Comparison of ENCODE assay signal across 8 cellular contexts in the genomic region with DNA sequence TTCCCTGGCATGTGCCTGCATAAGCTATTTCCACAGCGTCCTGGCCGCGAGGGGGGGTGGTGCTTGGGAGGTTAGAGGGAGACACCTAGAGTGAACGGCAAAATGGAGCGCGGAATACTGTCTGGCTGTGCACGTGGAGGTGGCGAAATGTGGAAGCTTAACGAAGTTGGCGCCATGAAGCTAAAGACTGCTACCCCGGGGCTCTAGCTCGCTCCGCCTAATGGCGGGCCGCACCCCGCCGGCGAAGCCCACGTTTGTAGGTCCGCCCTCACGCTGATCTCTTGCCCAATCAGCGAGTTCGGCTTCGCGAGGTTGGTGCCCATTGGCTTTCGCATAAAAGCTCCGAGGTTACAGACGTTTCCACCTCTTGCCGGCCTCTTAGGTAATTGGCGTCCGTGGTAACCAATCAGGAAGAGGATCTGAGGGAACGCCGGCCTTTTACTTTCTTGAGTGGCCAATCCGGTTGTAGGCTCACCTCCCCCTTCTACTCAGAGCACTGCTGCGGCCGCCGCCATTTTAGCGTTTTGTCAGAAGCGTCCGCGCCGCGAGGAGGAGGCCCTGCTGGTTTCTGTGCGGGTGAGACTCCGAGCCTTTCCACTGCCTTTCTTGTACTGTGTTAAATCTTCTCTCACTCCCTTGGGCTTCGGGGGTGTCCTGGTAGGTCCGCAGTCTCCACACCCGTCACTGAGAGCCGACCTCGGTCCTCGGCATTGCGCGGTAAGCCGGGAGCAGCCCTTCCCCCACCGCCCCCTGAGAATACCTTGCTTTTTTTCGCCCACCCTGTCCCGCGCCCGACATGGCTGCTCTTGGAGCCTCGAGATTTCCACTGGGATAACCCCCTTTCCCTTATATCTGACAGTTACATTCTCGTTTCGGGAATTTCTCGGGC. TPM values are rescaled to one million over a fixed set of nuclear protein-coding genes. Genes with fewer than 3 reads are reported as not detected.
DNase-seq lines count a peak whose midpoint lies in the region; ATAC-seq, FAIRE-seq and TF ChIP-seq lines count a peak whose summit lies in the region.

A gene with protein sequence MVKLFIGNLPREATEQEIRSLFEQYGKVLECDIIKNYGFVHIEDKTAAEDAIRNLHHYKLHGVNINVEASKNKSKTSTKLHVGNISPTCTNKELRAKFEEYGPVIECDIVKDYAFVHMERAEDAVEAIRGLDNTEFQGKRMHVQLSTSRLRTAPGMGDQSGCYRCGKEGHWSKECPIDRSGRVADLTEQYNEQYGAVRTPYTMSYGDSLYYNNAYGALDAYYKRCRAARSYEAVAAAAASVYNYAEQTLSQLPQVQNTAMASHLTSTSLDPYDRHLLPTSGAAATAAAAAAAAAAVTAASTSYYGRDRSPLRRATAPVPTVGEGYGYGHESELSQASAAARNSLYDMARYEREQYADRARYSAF (plus strand): TSS at position 527 of the 889 bp plus-strand sequence. CDS start 1,009 bp downstream, outside the sequence.

- H3K9me3 Mint-ChIP-seq in T-cell = no peaks in the 10 kb centered on the region

- peaks cover 26% of the 10 kb centered on the region for H3K79me2 ChIP-seq in trophoblast cell (ENCODE audit: control insufficient read depth, insufficient read depth, low read length, poor library complexity)

- TF ChIP-seq CTCF in transverse colon (IDR thresholded peaks at IDR 0.05) = peak in 3 of 5 experiments; percentile 11 to 32 (median 25)

- no peaks in the 10 kb centered on the region for H3K27me3 Mint-ChIP-seq in T-cell

- H3K79me1 ChIP-seq in trophoblast cell (ENCODE audit: low read length) = peaks cover 9% of the 10 kb centered on the region

- H4K12ac ChIP-seq in trophoblast cell (ENCODE audit: low read depth, low read length) = peak within 1 kb of the TSS; percentile 85

- H3K4me1 Mint-ChIP-seq in T-cell = peaks cover 65 to 72% (median 67%) of the 10 kb centered on the region in 3 donors

- CTCF ChIA-PET in T-cell (lab: Charles Lee) = interaction anchor here (0.6 to 3.0 kb wide), 15 partner anchors 9 to 927 kb away, joined by 3 to 27 read pairs (median 4); a partner anchor contains a TSS

- peak within 1 kb of the TSS; percentile 97 for H3K27ac Mint-ChIP-seq in T-cell

- WGBS in adipose tissue, 3 donors = 0 to 1% (median 1%) methylated on average over 59 to 63 of the region's 63 CpGs
- no CpG with 5 or more reads among the region's 63 CpGs for WGBS in trophoblast cell (ENCODE audit: extremely low coverage, insufficient coverage, insufficient read length)
- 1 to 3% methylated on average over 6 to 62 of the region's 63 CpGs for whole genome bisulfite sequencing in transverse colon (ENCODE audit: low coverage in 1 of 2), 2 donors

- H4K91ac ChIP-seq in trophoblast cell (ENCODE audit: low read depth, low read length) = peak within 1 kb of the TSS; percentile 94

- peak within 1 kb of the TSS; percentile 57 for H2BK120ac ChIP-seq in trophoblast cell (ENCODE audit: insufficient read depth, low read length, poor library complexity)

- peak; percentile 95 for ATAC-seq in HG02840 (IDR thresholded peaks at IDR 0.05; ENCODE audit: low FRiP score, unreplicated experiment)
- ATAC-seq in T-cell (replicated peaks in 1 of 4) = peak; percentile 88 to 95 (median 92)

- peak; percentile 90 for DNase-seq in GM12891 (ENCODE audit: insufficient read length, low spot score)
- DNase-seq in NCI-H1436 treated with DMSO at 0.1 percent for 48 hours (lab: John Stamatoyannopoulos, UW) = peak; percentile 98
- peak; percentile 80 to 99 (median 97) for DNase-seq in T-cell
- DNase-seq in cardiac septum (ENCODE audit: low spot score) = peak; percentile 99
- peak; percentile 100 for DNase-seq in trophoblast cell
- peak; percentile 98 for DNase-seq in transverse colon

- peak within 1 kb of the TSS; percentile 98 to 99 (median 99) for H3K4me3 Mint-ChIP-seq in T-cell

- H3K18ac ChIP-seq in trophoblast cell (ENCODE audit: low read length) = peak within 1 kb of the TSS; percentile 91

- peak within 1 kb of the TSS; percentile 87 for H2AFZ ChIP-seq in trophoblast cell (ENCODE audit: insufficient read depth, low read length, poor library complexity)

- no peak for TF ChIP-seq EP300 in transverse colon (IDR thresholded peaks at IDR 0.05; ENCODE audit: low read depth)

- peak within 1 kb of the TSS; percentile 83 for H3K9ac ChIP-seq in trophoblast cell (ENCODE audit: low read length)

- H4K8ac ChIP-seq in trophoblast cell (ENCODE audit: low read depth, low read length) = peak within 1 kb of the TSS; percentile 95

- H3K14ac ChIP-seq in trophoblast cell (ENCODE audit: low read length) = peak within 1 kb of the TSS; percentile 92

- H3K9me3 ChIP-seq in trophoblast cell (ENCODE audit: insufficient read depth, low read depth, low read length) (no peaks in the 10 kb centered on the region), transverse colon (no peaks in the 10 kb centered on the region)

- TF ChIP-seq POLR2A in GM12891 (IDR thresholded peaks at IDR 0.05; ENCODE audit: low read depth, low read length) (peak; percentile 96), transverse colon (IDR thresholded peaks at IDR 0.05) (peak; percentile 94)

- peak within 1 kb of the TSS; percentile 94 for H3K4me2 ChIP-seq in trophoblast cell (ENCODE audit: low read length)

- peak within 1 kb of the TSS; percentile 82 for H2AK5ac ChIP-seq in trophoblast cell (ENCODE audit: low read length)

- H3K23ac ChIP-seq in trophoblast cell (ENCODE audit: low read length) = no peak within 1 kb of the TSS

- peaks cover 12 to 20% of the 10 kb centered on the region in 2 experiments for H3K36me3 ChIP-seq in trophoblast cell (ENCODE audit: control insufficient read depth in 1 of 2, insufficient read depth in 2 of 2, low read length in 2 of 2)
- peaks cover 0 to 19% (median 7%) of the 10 kb centered on the region in 4 donors for H3K36me3 ChIP-seq in transverse colon

- in situ Hi-C loops in transverse colon (cut with MboI; ENCODE audit: low pct_ligation_motif_present in 1 of 4, low pct_unique_long_range_greater_than_20kb in 1 of 4, low sequenced_read_pairs in 3 of 4) = no loop called here

- FAIRE-seq in GM12891 (lab: Jason Lieb, UNC) = peak; percentile 92

- H3K4me3 ChIP-seq in trophoblast cell (ENCODE audit: low read depth, low read length) = peak within 1 kb of the TSS; percentile 88
- peak within 1 kb of the TSS; percentile 56 to 88 (median 64) for H3K4me3 ChIP-seq in transverse colon

- H3K4ac ChIP-seq in trophoblast cell (ENCODE audit: low read depth, low read length) = peak within 1 kb of the TSS; percentile 97

- no peak within 1 kb of the TSS for H2BK12ac ChIP-seq in trophoblast cell (ENCODE audit: low read length)

- peak within 1 kb of the TSS; percentile 59 for H3K27ac ChIP-seq in adipose tissue (ENCODE audit: low read depth, low read length)
- peak within 1 kb of the TSS; percentile 83 for H3K27ac ChIP-seq in trophoblast cell (ENCODE audit: low read depth, low read length)
- H3K27ac ChIP-seq in transverse colon = peak within 1 kb of the TSS; percentile 90 to 94 (median 92)

- intact Hi-C loops in cardiac septum (cut with DNase I) = loop anchor here (1.0 to 5.0 kb wide), 2 partner anchors 22 to 39 kb away; a partner anchor contains a TSS
- intact Hi-C loops in transverse colon (cut with DNase I; ENCODE audit: low total_unique reads) = loop anchor here (10.0 kb wide), 1 partner anchor 636 kb away; no protein-coding TSS in a partner anchor

- H3K27me3 ChIP-seq in trophoblast cell (ENCODE audit: insufficient read depth, low read length) = no peaks in the 10 kb centered on the region
- no peaks in the 10 kb centered on the region for H3K27me3 ChIP-seq in transverse colon

- H3K4me1 ChIP-seq in trophoblast cell (ENCODE audit: control insufficient read depth in 1 of 2, insufficient read depth in 2 of 2, low read length in 2 of 2) (peaks cover 16 to 23% of the 10 kb centered on the region in 2 experiments), transverse colon (peaks cover 21 to 58% (median 47%) of the 10 kb centered on the region in 4 donors)

- H2BK5ac ChIP-seq in trophoblast cell (ENCODE audit: low read depth, low read length, poor library complexity) = peak within 1 kb of the TSS; percentile 71

- H3K36me3 Mint-ChIP-seq in T-cell = peaks cover 43% of the 10 kb centered on the region

- POLR2A ChIA-PET in T-cell (lab: Charles Lee) = interaction anchor here (0.6 to 5.7 kb wide), 20 partner anchors 9 to 601 kb away, joined by 3 to 165 read pairs (median 6); a partner anchor contains a TSS

TF ChIP-seq in GM12891, 5 proteins besides CTCF, POLR2A, EP300 and RAD21:
- TF ChIP-seq SPI1 (IDR thresholded peaks at IDR 0.05; ENCODE audit: low read depth, low read length) (no peak), POLR2AphosphoS5 (IDR thresholded peaks at IDR 0.05; ENCODE audit: low read depth, low read length) (peak; percentile 98), PAX5 (IDR thresholded peaks at IDR 0.05; ENCODE audit: insufficient read depth, low read length, severe bottlenecking) (no peak), TAF1 (IDR thresholded peaks at IDR 0.05; ENCODE audit: low read depth, low read length) (peak; percentile 94), POU2F2 (IDR thresholded peaks at IDR 0.05; ENCODE audit: low read depth, low read length) (peak; percentile 81)

RNA-seq across cellular contexts. Expression of the gene that starts here (rescaled TPM):
- 166 TPM for polyA plus RNA-seq in GM12891 (2012; ENCODE audit: low read depth, missing spikeins)
- total RNA-seq in T-cell (100 to 1,000 TPM; 163 to 233 (median 181) TPM), cardiac septum (60.1 TPM), transverse colon (100 to 1,000 TPM in 1 of 4 donors, 10 to 100 TPM in 3; 66.5 to 193 (median 68.8) TPM)
- polyA plus RNA-seq in adipose tissue = 100 to 1,000 TPM in 1 of 3 donors, 10 to 100 TPM in 2; 79.9 to 103 (median 97.5) TPM
- polyA plus RNA-seq in trophoblast cell (2013) = 136 and 139 TPM in 2 replicates

Comparison
In these comparisons a context has a peak if more than half of its experiments do, and no peak if none do; other contexts are left out.
1. Peak in every context shown above with its lines: DNase-seq, ATAC-seq, H3K4me3 ChIP-seq and H3K27ac ChIP-seq.